In genomic region chr11:97498891-97499290, GRCh38 we compare ENCODE assay signal across 27 cellular contexts.
DNase-seq lines count a peak whose midpoint lies in the region; ATAC-seq, FAIRE-seq and TF ChIP-seq lines count a peak whose summit lies in the region.
"Had no signal": no experiment of that assay in that cellular context is flagged by ENCODE, and none has a peak within 500 bp of the region (broad histone marks: within the 10 kb centered on the region; RNA-seq: fewer than 3 reads in every experiment).

No MANE protein-coding gene starts in this region.

- H3K36me3 ChIP-seq in K562 (ENCODE audit: control insufficient read depth, insufficient read depth, low read length) (no peaks in the 10 kb centered on the region), hepatocyte (replicated peaks; ENCODE audit: insufficient read depth, low read depth) (no peaks in the 10 kb centered on the region)
- H3K36me3 ChIP-seq: BLaER1 treated with 17β-estradiol and CSF1 and Interleukin-3, amounts not matched to agents 10 nM and 100 nM had no signal

- no peak overlapping the region for H3K9ac ChIP-seq in K562 (ENCODE audit: insufficient read depth in 1 of 2, low read depth in 2 of 2, low read length in 2 of 2)
- H3K9ac ChIP-seq: BLaER1 treated with 17β-estradiol and CSF1 and Interleukin-3, amounts not matched to agents 10 nM and 100 nM had no signal

- H3K36me3 Mint-ChIP-seq in WTC11, result peaks cover 12% of the 10 kb centered on the region
- H3K36me3 Mint-ChIP-seq: CD8-positive, alpha-beta T cell had no signal

- peaks cover 31% of the 10 kb centered on the region for H3K9me3 Mint-ChIP-seq in WTC11
- H3K9me3 Mint-ChIP-seq in stimulated activated naive CD8-positive, alpha-beta T cell treated with anti-CD3 and anti-CD28 coated beads, Interleukin-15, amount 100 ng/mL, for 72 hours, result peaks cover 14 to 17% of the 10 kb centered on the region in 2 donors

- FAIRE-seq in D721Med (lab: Jason Lieb, UNC) (peak; percentile 38), K562 (lab: Jason Lieb, UNC) (no peak)
- FAIRE-seq: A549, GM12878, GM12892, GM18507 had no signal

- 0% methylated on average over 2 of the region's 2 CpGs for WGBS in K562 (ENCODE audit: insufficient coverage, low coverage, missing lambda C conversion rate)
- 96% methylated on average over 2 of the region's 2 CpGs for WGBS in hepatocyte (ENCODE audit: low lambda C conversion rate, missing lambda C conversion rate)

- H3K4me2 ChIP-seq in K562 (ENCODE audit: insufficient read depth, low read length) (no peak overlapping the region), hepatocyte (no peak overlapping the region)
- H3K4me2 ChIP-seq: A549; BLaER1 treated with 17β-estradiol and CSF1 and Interleukin-3, amounts not matched to agents 10 nM and 100 nM had no signal

- no TSS peak for BruUV-seq in K562 (replicated peaks; lab: Mats Ljungman, UMichigan)

- no peak overlapping the region for H2AFZ ChIP-seq in K562 (ENCODE audit: low read depth, low read length)
- H2AFZ ChIP-seq in hepatocyte, result no peak overlapping the region

- no peaks in the 10 kb centered on the region for H3K79me2 ChIP-seq in K562 (ENCODE audit: control insufficient read depth, insufficient read depth, low read length)
- no peaks in the 10 kb centered on the region for H3K79me2 ChIP-seq in hepatocyte

- H3K27me3 Mint-ChIP-seq in WTC11 (ENCODE audit: low read depth), result no peaks in the 10 kb centered on the region
- no peaks in the 10 kb centered on the region for H3K27me3 Mint-ChIP-seq in stimulated activated naive CD8-positive, alpha-beta T cell treated with anti-CD3 and anti-CD28 coated beads, Interleukin-15, amount 100 ng/mL, for 72 hours
- H3K27me3 Mint-ChIP-seq: B cell; CD4-positive, alpha-beta T cell had no signal

- TF ChIP-seq CTCF in D721Med (IDR thresholded peaks at IDR 0.05; ENCODE audit: insufficient read depth, missing control alignments), result no peak
- TF ChIP-seq CTCF in WTC11 (IDR thresholded peaks at IDR 0.05), result no peak
- TF ChIP-seq CTCF in K562 (IDR thresholded peaks at IDR 0.05 in 2 of 3, conservative IDR thresholded peaks at IDR 0.05 in 1 of 3; ENCODE audit: insufficient read depth in 2 of 3, low read depth in 1 of 3, low read length in 3 of 3), result no peak
- no peak for TF ChIP-seq CTCF in hepatocyte (IDR thresholded peaks at IDR 0.05; ENCODE audit: poor library complexity)

- no peak overlapping the region for H3K4me3 Mint-ChIP-seq in WTC11
- no peak overlapping the region for H3K4me3 Mint-ChIP-seq in stimulated activated naive CD8-positive, alpha-beta T cell treated with anti-CD3 and anti-CD28 coated beads, Interleukin-15, amount 100 ng/mL, for 72 hours
- H3K4me3 Mint-ChIP-seq: B cell; CD4-positive, alpha-beta T cell; CD8-positive, alpha-beta T cell had no signal

- H3K27ac Mint-ChIP-seq in WTC11, result no peak overlapping the region
- H3K27ac Mint-ChIP-seq in stimulated activated naive CD8-positive, alpha-beta T cell treated with anti-CD3 and anti-CD28 coated beads, Interleukin-15, amount 100 ng/mL, for 72 hours, result no peak overlapping the region
- H3K27ac Mint-ChIP-seq: B cell; CD4-positive, alpha-beta T cell; CD8-positive, alpha-beta T cell had no signal

- CTCF ChIA-PET in WTC11 (lab: Charles Lee), result no interaction called here
- CTCF ChIA-PET in K562 (lab: Yijun Ruan, JAX; ENCODE audit: low intra/inter-chr PET ratio), result no interaction called here

- no peaks in the 10 kb centered on the region for H4K20me1 ChIP-seq in K562 (replicated peaks; ENCODE audit: control insufficient read depth, insufficient read depth, low read length)
- H4K20me1 ChIP-seq in hepatocyte (ENCODE audit: insufficient read depth, poor library complexity, severe bottlenecking), result no peaks in the 10 kb centered on the region
- H4K20me1 ChIP-seq: BLaER1 treated with 17β-estradiol and CSF1 and Interleukin-3, amounts not matched to agents 10 nM and 100 nM had no signal

- intact Hi-C loops in K562 (cut with micrococcal nuclease), result no loop called here

- no peaks in the 10 kb centered on the region for H3K9me2 ChIP-seq in hepatocyte (replicated peaks; ENCODE audit: insufficient read depth)

- TF ChIP-seq RAD21 in K562 (CRISPR knock-in tag; conservative IDR thresholded peaks at IDR 0.05 in 1 of 2, IDR thresholded peaks at IDR 0.05 in 1 of 2), result no peak

- POLR2A ChIA-PET in WTC11 (lab: Charles Lee), result no interaction called here
- POLR2A ChIA-PET in K562 (lab: Yijun Ruan, JAX), result no interaction called here

- no peaks in the 10 kb centered on the region for H3K4me1 ChIP-seq in K562 (replicated peaks in 1 of 2; ENCODE audit: control insufficient read depth in 2 of 2, insufficient read depth in 2 of 2, low read length in 2 of 2)
- H3K4me1 ChIP-seq in hepatocyte (ENCODE audit: insufficient read depth), result no peaks in the 10 kb centered on the region
- H3K4me1 ChIP-seq: A549; BLaER1 treated with 17β-estradiol and CSF1 and Interleukin-3, amounts not matched to agents 10 nM and 100 nM; Caco-2 had no signal

- H3K4me3 ChIP-seq in K562, result no peak overlapping the region
- no peak overlapping the region for H3K4me3 ChIP-seq in hepatocyte
- H3K4me3 ChIP-seq: A549; BLaER1 treated with 17β-estradiol and CSF1 and Interleukin-3, amounts not matched to agents 10 nM and 100 nM; GM12878 had no signal

- no peaks in the 10 kb centered on the region for H3K27me3 ChIP-seq in K562 (ENCODE audit: control insufficient read depth in 2 of 2, insufficient read depth in 2 of 2, low read length in 2 of 2)
- H3K27me3 ChIP-seq in hepatocyte, result no peaks in the 10 kb centered on the region
- H3K27me3 ChIP-seq: BLaER1 treated with 17β-estradiol and CSF1 and Interleukin-3, amounts not matched to agents 10 nM and 100 nM had no signal

- H3K9me3 ChIP-seq in K562 (replicated peaks; ENCODE audit: control insufficient read depth, insufficient read depth, low read depth, low read length) (no peaks in the 10 kb centered on the region; the same call in 1 of the 2 replicates), hepatocyte (ENCODE audit: low read depth) (no peaks in the 10 kb centered on the region)
- H3K9me3 ChIP-seq: A549 had no signal

- TF ChIP-seq POLR2A in K562 (conservative IDR thresholded peaks at IDR 0.05), result no peak

- in situ Hi-C loops in K562 (cut with MboI), result no loop called here

- no peak for ATAC-seq in WTC11
- no peak for ATAC-seq in K562
- no peak for ATAC-seq in stimulated activated naive CD8-positive, alpha-beta T cell treated with anti-CD3 and anti-CD28 coated beads, Interleukin-15, amount 100 ng/mL, for 72 hours
- no peak for ATAC-seq in HG03342 (IDR thresholded peaks at IDR 0.05; ENCODE audit: unreplicated experiment)
- ATAC-seq: A549; CD8-positive, alpha-beta T cell; GM12878 had no signal

- H3K4me1 Mint-ChIP-seq in WTC11, result no peaks in the 10 kb centered on the region
- no peaks in the 10 kb centered on the region for H3K4me1 Mint-ChIP-seq in stimulated activated naive CD8-positive, alpha-beta T cell treated with anti-CD3 and anti-CD28 coated beads, Interleukin-15, amount 100 ng/mL, for 72 hours
- H3K4me1 Mint-ChIP-seq: B cell had no signal

- H3K27ac ChIP-seq in K562 (ENCODE audit: extremely low read depth, low read depth, low read length), result no peak overlapping the region
- H3K27ac ChIP-seq in hepatocyte, result no peak overlapping the region
- H3K27ac ChIP-seq: 22Rv1; A549; BLaER1 treated with 17β-estradiol and CSF1 and Interleukin-3, amounts not matched to agents 10 nM and 100 nM; C4-2B had no signal

- no peaks in the 10 kb centered on the region for H3K9me1 ChIP-seq in K562 (ENCODE audit: control insufficient read depth, insufficient read depth, low read length)

- peak; percentile 19 for DNase-seq in DMS53 (lab: John Stamatoyannopoulos, UW)
- no peak for DNase-seq in DMS53 treated with DMSO at 0.1 percent for 48 hours (lab: John Stamatoyannopoulos, UW; ENCODE audit: unreplicated experiment)
- no peak for DNase-seq in D721Med (ENCODE audit: insufficient read length, low spot score)
- no peak for DNase-seq in WTC11 (ENCODE audit: low spot score)
- DNase-seq in K562 (ENCODE audit: extremely low read depth in 1 of 4, low spot score in 3 of 4), result no peak
- DNase-seq in stimulated activated naive CD8-positive, alpha-beta T cell treated with anti-CD3 and anti-CD28 coated beads, Interleukin-15, amount 100 ng/mL, for 72 hours, result no peak
- DNase-seq in hepatocyte (ENCODE audit: low spot score), result no peak
- DNase-seq: AML-193; Caco-2; Calu3; CD4-positive, alpha-beta T cell; CD8-positive, alpha-beta T cell; DMS 273 treated with DMSO at 0.1 percent for 48 hours; DMS153; DMS79; DND-41; EL; GDM1 had no signal

- no peak for TF ChIP-seq EP300 in K562 (IDR thresholded peaks at IDR 0.05; ENCODE audit: low read length)

TF ChIP-seq in WTC11, 78 proteins besides CTCF, POLR2A, EP300 and RAD21:
- peak; percentile 98 for TF ChIP-seq ZNF317 (CRISPR knock-in tag; IDR thresholded peaks at IDR 0.05; ENCODE audit: borderline replicate concordance, low read depth)
- TF ChIP-seq ESRRA (CRISPR knock-in tag; IDR thresholded peaks at IDR 0.05; ENCODE audit: borderline replicate concordance), result no peak

TF ChIP-seq in K562, 482 proteins besides CTCF, POLR2A, EP300 and RAD21 (continues in another document):
- TF ChIP-seq HMGXB4 (CRISPR knock-in tag; IDR thresholded peaks at IDR 0.05), result no peak
- no peak for TF ChIP-seq ARID3A (IDR thresholded peaks at IDR 0.05; ENCODE audit: borderline replicate concordance, low read depth, low read length)
